Comparison of ENCODE assay signal across 18 cellular contexts in the genomic region with DNA sequence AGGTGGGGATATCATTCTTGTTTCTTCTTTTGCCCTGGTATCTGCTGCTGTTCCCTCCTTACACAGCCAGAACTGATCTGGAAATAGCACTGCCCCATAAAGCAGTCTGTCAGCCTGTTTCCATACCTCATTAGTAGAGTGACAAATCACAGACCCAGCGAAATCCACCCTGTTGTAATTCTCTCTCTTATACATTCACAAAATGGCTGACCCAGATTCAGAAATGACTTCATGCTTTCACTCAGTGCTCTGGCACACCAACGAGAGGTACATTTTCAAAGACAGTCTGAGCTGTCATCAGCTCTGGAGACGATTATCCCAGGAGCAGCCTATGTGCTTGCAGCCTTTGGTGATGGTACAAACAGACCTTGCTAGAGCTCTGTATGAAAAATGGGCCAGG.
DNase-seq lines count a peak whose midpoint lies in the region; ATAC-seq lines count a peak whose summit lies in the region.
"Had no signal": no experiment of that assay in that cellular context is flagged by ENCODE, and none has a peak within 500 bp of the region (broad histone marks: within the 10 kb centered on the region; RNA-seq: fewer than 3 reads in every experiment).

No MANE protein-coding gene starts in this region.

- no peak overlapping the region for H3K4me3 Mint-ChIP-seq in activated naive CD4-positive, alpha-beta T cell treated with anti-CD3 and anti-CD28 coated beads, Interleukin-2, amount 50 U/mL, for 24 hours
- H3K4me3 Mint-ChIP-seq: B cell; CD4-positive, CD25-positive, alpha-beta regulatory T cell; CD8-positive, alpha-beta T cell; GM23338; H9 had no signal

- no peaks in the 10 kb centered on the region for H3K4me1 Mint-ChIP-seq in activated naive CD4-positive, alpha-beta T cell treated with anti-CD3 and anti-CD28 coated beads, Interleukin-2, amount 50 U/mL, for 24 hours
- H3K4me1 Mint-ChIP-seq: B cell; CD4-positive, CD25-positive, alpha-beta regulatory T cell; GM23338; H9 had no signal

- H3K27ac Mint-ChIP-seq in activated naive CD4-positive, alpha-beta T cell treated with anti-CD3 and anti-CD28 coated beads, Interleukin-2, amount 50 U/mL, for 24 hours = peak overlapping the region; percentile 32
- H3K27ac Mint-ChIP-seq: B cell; CD4-positive, CD25-positive, alpha-beta regulatory T cell; CD8-positive, alpha-beta T cell; GM23338; H9 had no signal

- H3K27me3 Mint-ChIP-seq in activated naive CD4-positive, alpha-beta T cell treated with anti-CD3 and anti-CD28 coated beads, Interleukin-2, amount 50 U/mL, for 24 hours = no peaks in the 10 kb centered on the region
- H3K27me3 Mint-ChIP-seq: B cell; CD4-positive, CD25-positive, alpha-beta regulatory T cell had no signal

- DNase-seq in activated naive CD4-positive, alpha-beta T cell (lab: John Stamatoyannopoulos, UW) = no peak
- DNase-seq in cerebellar nuclear complex (lab: John Stamatoyannopoulos, UW) (peak; percentile 10 to 23), midbrain (lab: John Stamatoyannopoulos, UW) (peak; percentile 0), NCI-H1694 (lab: John Stamatoyannopoulos, UW) (no peak), NCI-H345 (lab: John Stamatoyannopoulos, UW) (no peak)
- DNase-seq: Caco-2; CD4-positive, CD25-positive, alpha-beta regulatory T cell; CD8-positive, alpha-beta T cell; DMS153; DND-41; GDM1; H9 had no signal

- H3K36me3 Mint-ChIP-seq in activated naive CD4-positive, alpha-beta T cell treated with anti-CD3 and anti-CD28 coated beads, Interleukin-2, amount 50 U/mL, for 24 hours = peaks cover 9% of the 10 kb centered on the region
- H3K36me3 Mint-ChIP-seq: CD4-positive, CD25-positive, alpha-beta regulatory T cell had no signal

- peaks cover 9% of the 10 kb centered on the region for H3K9me3 Mint-ChIP-seq in activated naive CD4-positive, alpha-beta T cell treated with anti-CD3 and anti-CD28 coated beads, Interleukin-2, amount 50 U/mL, for 24 hours

- ATAC-seq in GM21367 (IDR thresholded peaks at IDR 0.05; ENCODE audit: unreplicated experiment) = no peak
- ATAC-seq: CD8-positive, alpha-beta T cell; GM12878; GM23338; HCT116 had no signal

Comparison
In these comparisons a context has a peak if more than half of its experiments do, and no peak if none do; other contexts are left out.
1. DNase-seq: peak in cerebellar nuclear complex (2 of 2) and midbrain (single experiment); none in activated naive CD4-positive, alpha-beta T cell (0 of 4), NCI-H1694 (single experiment) and NCI-H345 (single experiment).